In the genomic region with DNA sequence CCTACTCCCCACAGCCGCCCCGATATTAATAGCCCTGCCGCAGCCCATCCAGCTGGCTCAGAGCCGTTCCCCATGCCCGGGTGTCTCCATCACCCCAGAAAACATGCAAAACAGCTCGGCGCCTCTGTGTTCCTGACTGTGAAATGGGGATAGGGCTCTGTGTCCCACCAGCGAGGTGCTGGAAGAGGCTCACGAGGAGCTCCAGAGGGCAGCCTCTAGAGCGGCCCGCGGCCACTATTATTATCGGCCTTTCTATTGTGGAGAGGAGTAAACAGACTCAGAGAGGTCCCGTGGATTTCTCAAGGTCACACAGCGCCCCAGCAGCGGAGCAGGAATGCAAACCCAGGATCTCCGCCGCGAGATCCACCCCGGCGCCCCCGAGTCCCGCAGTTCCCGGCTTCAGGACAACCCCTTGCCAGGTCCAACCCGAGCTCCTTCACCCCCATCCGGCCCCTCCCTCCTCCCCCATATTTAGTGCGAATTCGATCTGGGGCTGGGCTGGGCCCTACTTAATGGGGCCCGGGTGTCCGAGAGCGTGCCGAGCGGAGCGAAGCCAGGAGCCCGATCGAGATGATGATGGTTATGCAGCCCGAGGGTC, we compare ENCODE assay signal across 7 cellular contexts. TPM values are rescaled to one million over a fixed set of nuclear protein-coding genes. Genes with fewer than 3 reads are reported as not detected.
A peak's percentile ranks its signal among the peaks of the same experiment; 100 is the strongest.
DNase-seq lines count a peak whose midpoint lies in the region; ATAC-seq, FAIRE-seq and TF ChIP-seq lines count a peak whose summit lies in the region.

A gene (plus strand): TSS at position 536 of the 598 bp plus-strand sequence. CDS start 35 bp downstream, at position 571.

- ATAC-seq in GM23338 (peak; percentile 68), pancreas (peak in 1 of 4 donors; percentile 0), HG02759 (IDR thresholded peaks at IDR 0.05; ENCODE audit: unreplicated experiment) (no peak), GM21717 (IDR thresholded peaks at IDR 0.05; ENCODE audit: unreplicated experiment) (no peak)

- H3K4me1 Mint-ChIP-seq in GM23338: peaks cover 38% of the 10 kb centered on the region
- peaks cover 9% of the 10 kb centered on the region for H3K4me1 Mint-ChIP-seq in T-helper 2 cell treated with Interferon-gamma antibody and Interleukin-4, amounts not matched to agents 5 μg/mL and 100 μg/mL, for 36 hours (ENCODE audit: low read depth)

- H3K9me3 Mint-ChIP-seq in GM23338: no peaks in the 10 kb centered on the region; the same call in 1 of the 3 replicates
- H3K9me3 Mint-ChIP-seq in T-helper 2 cell treated with Interferon-gamma antibody and Interleukin-4, amounts not matched to agents 5 μg/mL and 100 μg/mL, for 36 hours: no peaks in the 10 kb centered on the region

- no peak for TF ChIP-seq CTCF in GM23338 (conservative IDR thresholded peaks at IDR 0.05; ENCODE audit: low read depth in 2 of 2)
- TF ChIP-seq CTCF in fibroblast of villous mesenchyme (IDR thresholded peaks at IDR 0.05; ENCODE audit: insufficient read depth, low read depth, low read length): no peak
- TF ChIP-seq CTCF in pancreas (IDR thresholded peaks at IDR 0.05): no peak
- no peak for TF ChIP-seq CTCF in GM13977 (IDR thresholded peaks at IDR 0.05; ENCODE audit: extremely low read depth, insufficient read depth, missing control alignments)

- no peaks in the 10 kb centered on the region for H3K36me3 ChIP-seq in GM23338 (ENCODE audit: insufficient read depth)
- no peaks in the 10 kb centered on the region for H3K36me3 ChIP-seq in pancreas

- H3K36me3 Mint-ChIP-seq in GM23338 (ENCODE audit: low read depth): peaks cover 4% of the 10 kb centered on the region; the same call in 1 of the 3 replicates
- H3K36me3 Mint-ChIP-seq in T-helper 2 cell treated with Interferon-gamma antibody and Interleukin-4, amounts not matched to agents 5 μg/mL and 100 μg/mL, for 36 hours (ENCODE audit: low read depth): peaks cover 16% of the 10 kb centered on the region

- H3K27ac Mint-ChIP-seq in GM23338: peak within 1 kb of the TSS; percentile 70
- peak within 1 kb of the TSS; percentile 53 for H3K27ac Mint-ChIP-seq in T-helper 2 cell treated with Interferon-gamma antibody and Interleukin-4, amounts not matched to agents 5 μg/mL and 100 μg/mL, for 36 hours

- peak; percentile 88 for DNase-seq in GM23338 (ENCODE audit: low spot score)
- no peak for DNase-seq in T-helper 2 cell treated with Interferon-gamma antibody and Interleukin-4, amounts not matched to agents 5 μg/mL and 100 μg/mL, for 36 hours (ENCODE audit: low spot score)
- DNase-seq in fibroblast of villous mesenchyme (ENCODE audit: low read depth): peak; percentile 66
- DNase-seq in pancreas: peak in 4 of 6 donors; percentile 22 to 76 (median 44)
- no peak for DNase-seq in GM13977 (ENCODE audit: low spot score)

- WGBS in pancreas, 2 donors: 7% methylated on average over 37 of the region's 37 CpGs

- FAIRE-seq in pancreas (lab: Jason Lieb, UNC): no peak

- H3K4me3 Mint-ChIP-seq in GM23338: peak within 1 kb of the TSS; percentile 81
- H3K4me3 Mint-ChIP-seq in T-helper 2 cell treated with Interferon-gamma antibody and Interleukin-4, amounts not matched to agents 5 μg/mL and 100 μg/mL, for 36 hours: peak within 1 kb of the TSS; percentile 84

- H3K9me3 ChIP-seq in pancreas: no peaks in the 10 kb centered on the region

- peak within 1 kb of the TSS; percentile 97 for H3K4me2 ChIP-seq in GM23338

- H3F3A ChIP-seq in GM23338 (replicated peaks; ENCODE audit: low read depth): 0 out of 2 replicates have a peak, but pooled peaks cover 7% of the 10 kb centered on the region

- in situ Hi-C loops in GM13977 (cut with MboI; ENCODE audit: low pct_unique_long_range_greater_than_20kb, low sequenced_read_pairs, unreplicated experiment): no loop called here

- no peaks in the 10 kb centered on the region for H3K27me3 ChIP-seq in GM23338 (ENCODE audit: insufficient read depth)
- no peaks in the 10 kb centered on the region for H3K27me3 ChIP-seq in pancreas

- H3K9me2 ChIP-seq in GM23338 (ENCODE audit: insufficient read depth): no peaks in the 10 kb centered on the region

- H4K20me1 ChIP-seq in GM23338 (replicated peaks; ENCODE audit: insufficient read depth): peaks cover 7% of the 10 kb centered on the region

- H3K4me1 ChIP-seq in GM23338 (ENCODE audit: insufficient read depth) (peaks cover 35% of the 10 kb centered on the region), pancreas (peaks cover 0 to 15% (median 0%) of the 10 kb centered on the region in 3 donors)

- H3K27ac ChIP-seq in GM23338 (ENCODE audit: low read depth): peak within 1 kb of the TSS; percentile 74; the same call in 1 of the 2 replicates
- peak within 1 kb of the TSS; percentile 33 to 83 (median 54) for H3K27ac ChIP-seq in pancreas

- 0 out of 2 replicates have a peak, but pooled peaks cover 4% of the 10 kb centered on the region for H3K79me2 ChIP-seq in GM23338 (replicated peaks; ENCODE audit: insufficient read depth)

- H3K27me3 Mint-ChIP-seq in GM23338 (ENCODE audit: insufficient read depth, low read depth, poor library complexity): peaks cover 18% of the 10 kb centered on the region
- peaks cover 14% of the 10 kb centered on the region for H3K27me3 Mint-ChIP-seq in T-helper 2 cell treated with Interferon-gamma antibody and Interleukin-4, amounts not matched to agents 5 μg/mL and 100 μg/mL, for 36 hours (ENCODE audit: low read depth)

- peak within 1 kb of the TSS; percentile 97 for H3K4me3 ChIP-seq in GM23338
- H3K4me3 ChIP-seq in fibroblast of villous mesenchyme (ENCODE audit: low read depth, low read length): peak within 1 kb of the TSS; percentile 68
- peak within 1 kb of the TSS; percentile 82 to 94 (median 90) for H3K4me3 ChIP-seq in pancreas

- peak within 1 kb of the TSS; percentile 97 for H2AFZ ChIP-seq in GM23338

- intact Hi-C loops in pancreas (cut with DNase I): no loop called here

TF ChIP-seq in GM23338, 12 proteins besides CTCF, POLR2A, EP300 and RAD21:
- TF ChIP-seq POLR2AphosphoS5 (IDR thresholded peaks at IDR 0.05; ENCODE audit: low read depth): peak; percentile 54
- no peak for TF ChIP-seq ZNF331 (CRISPR knock-in tag; IDR thresholded peaks at IDR 0.05; ENCODE audit: low read depth)

RNA-seq across cellular contexts. Expression of the gene that starts here (rescaled TPM):
- total RNA-seq in GM23338 (2014; rRNA removed; shearing (Covaris generic)): 3.8 and 6.3 TPM in 2 replicates
- polyA plus RNA-seq in GM23338 (2016; fragmentation: Nextera tagmentation; extraction: Ambion mirVana) (6.0 and 7.3 TPM in 2 replicates), pancreas (under 1 TPM in 1 of 2 donors, not detected in 1; 0.05 TPM)
- total RNA-seq in fibroblast of villous mesenchyme (under 0.01 TPM in 1 of 2 replicates, not detected in the other), pancreas (under 1 TPM in 1 of 6 donors, not detected in 5; 0.15 TPM)

Comparison
In these comparisons a context has a peak if more than half of its experiments do, and no peak if none do; other contexts are left out.
1. Peak in DNase-seq and H3K4me3 ChIP-seq in fibroblast of villous mesenchyme; RNA of the gene not detected or under 1 TPM.
2. Peak in DNase-seq, H3K4me3 ChIP-seq and H3K27ac ChIP-seq in pancreas; RNA of the gene not detected or under 1 TPM.